15 cellular contexts compared by ENCODE assay signal in the genomic region with DNA sequence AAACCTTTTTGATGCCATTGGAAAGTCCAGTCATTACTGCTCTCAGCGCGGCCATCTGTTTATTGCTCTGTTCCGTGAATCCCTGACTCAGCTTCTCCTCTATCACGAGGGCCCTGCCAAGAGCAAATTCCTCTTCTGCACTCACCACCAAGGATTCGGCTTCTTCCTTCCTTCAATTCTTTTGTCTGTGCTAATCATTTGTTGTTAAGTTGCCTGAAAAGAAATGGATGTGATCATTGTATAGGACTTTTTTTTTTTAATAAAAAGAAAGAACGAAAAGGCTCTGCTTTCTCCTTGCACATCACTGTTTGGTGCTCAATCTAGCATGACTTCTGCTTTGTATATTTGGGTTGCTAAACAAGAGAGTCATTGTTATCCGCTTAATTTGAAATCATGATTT.
DNase-seq lines count a peak whose midpoint lies in the region; ATAC-seq and TF ChIP-seq lines count a peak whose summit lies in the region.
"Had no signal": no experiment of that assay in that cellular context is flagged by ENCODE, and none has a peak within 500 bp of the region (broad histone marks: within the 10 kb centered on the region; RNA-seq: fewer than 3 reads in every experiment).

No MANE protein-coding gene starts in this region.

- H3K27ac ChIP-seq in gastrocnemius medialis (peak overlapping the region in 1 of 4 donors; percentile 19), vagina (no peak overlapping the region)

- H3K4me3 ChIP-seq in astrocyte of the spinal cord (ENCODE audit: low read depth, low read length) = no peak overlapping the region
- no peak overlapping the region for H3K4me3 ChIP-seq in gastrocnemius medialis
- H3K4me3 ChIP-seq in vagina = no peak overlapping the region

- no peak for TF ChIP-seq CTCF in astrocyte of the spinal cord (IDR thresholded peaks at IDR 0.05; ENCODE audit: low read depth, low read length)
- TF ChIP-seq CTCF in gastrocnemius medialis (IDR thresholded peaks at IDR 0.05 in 4 of 5, conservative IDR thresholded peaks at IDR 0.05 in 1 of 5) = no peak
- TF ChIP-seq CTCF in vagina (IDR thresholded peaks at IDR 0.05) = no peak

- H3K9me3 Mint-ChIP-seq in stimulated activated naive CD8-positive, alpha-beta T cell treated with anti-CD3 and anti-CD28 coated beads, Interleukin-15, amount 100 ng/mL, for 72 hours = peaks cover 0 to 3% of the 10 kb centered on the region in 2 donors
- H3K9me3 Mint-ChIP-seq: natural killer cell treated with Interleukin-12 subunit alpha and Interleukin-12 subunit beta and Interleukin-15 and Interleukin-18, amount 100 ng/mL, for 72 hours had no signal

- intact Hi-C loops in left ventricle myocardium superior (cut with micrococcal nuclease) (no loop called here), gastrocnemius medialis (cut with DNase I; ENCODE audit: low total_unique reads) (no loop called here), vagina (cut with DNase I) (no loop called here)

- ATAC-seq in left ventricle myocardium superior = peak; percentile 75
- ATAC-seq in gastrocnemius medialis = peak; percentile 80 to 83
- ATAC-seq in HG02642 (IDR thresholded peaks at IDR 0.05; ENCODE audit: poor library complexity, unreplicated experiment) = no peak
- ATAC-seq in stimulated activated naive CD8-positive, alpha-beta T cell treated with anti-CD3 and anti-CD28 coated beads, Interleukin-15, amount 100 ng/mL, for 72 hours = no peak
- ATAC-seq: natural killer cell treated with Interleukin-12 subunit alpha and Interleukin-12 subunit beta and Interleukin-15 and Interleukin-18, amount 100 ng/mL, for 72 hours; Panc1 had no signal

- in situ Hi-C loops in astrocyte of the spinal cord (cut with HindIII; ENCODE audit: low sequenced_read_pairs) (no loop called here), gastrocnemius medialis (cut with MboI; ENCODE audit: low sequenced_read_pairs in 4 of 4) (no loop called here)

- no peak overlapping the region for H3K4me3 Mint-ChIP-seq in stimulated activated naive CD8-positive, alpha-beta T cell treated with anti-CD3 and anti-CD28 coated beads, Interleukin-15, amount 100 ng/mL, for 72 hours
- H3K4me3 Mint-ChIP-seq: natural killer cell treated with Interleukin-12 subunit alpha and Interleukin-12 subunit beta and Interleukin-15 and Interleukin-18, amount 100 ng/mL, for 72 hours had no signal

- DNase-seq in EH (ENCODE audit: low read depth) (peak; percentile 91), astrocyte of the spinal cord (ENCODE audit: low read depth, low spot score) (peak; percentile 83), left ventricle myocardium superior (peak; percentile 31), gastrocnemius medialis (peak; percentile 23 to 44), vagina (ENCODE audit: extremely low spot score in 2 of 2) (no peak), NCI-H2107 (lab: John Stamatoyannopoulos, UW) (no peak)
- DNase-seq in stimulated activated naive CD8-positive, alpha-beta T cell treated with anti-CD3 and anti-CD28 coated beads, Interleukin-15, amount 100 ng/mL, for 72 hours = no peak
- DNase-seq: activated CD4-positive, alpha-beta T cell treated with anti-CD3 and anti-CD28 coated beads for 1 hour; activated naive CD4-positive, alpha-beta T cell treated with Interleukin-2 at 50 U/mL for 16 hours; COR-L47; glutamatergic neuron; NCI-H1417 treated with DMSO at 0.1 percent for 48 hours had no signal

- H3K9me3 ChIP-seq in gastrocnemius medialis (no peaks in the 10 kb centered on the region), vagina (no peaks in the 10 kb centered on the region)

- no peaks in the 10 kb centered on the region for H3K27me3 Mint-ChIP-seq in stimulated activated naive CD8-positive, alpha-beta T cell treated with anti-CD3 and anti-CD28 coated beads, Interleukin-15, amount 100 ng/mL, for 72 hours

- no peaks in the 10 kb centered on the region for H3K4me1 Mint-ChIP-seq in stimulated activated naive CD8-positive, alpha-beta T cell treated with anti-CD3 and anti-CD28 coated beads, Interleukin-15, amount 100 ng/mL, for 72 hours

- H3K27ac Mint-ChIP-seq in stimulated activated naive CD8-positive, alpha-beta T cell treated with anti-CD3 and anti-CD28 coated beads, Interleukin-15, amount 100 ng/mL, for 72 hours = no peak overlapping the region
- H3K27ac Mint-ChIP-seq: natural killer cell treated with Interleukin-12 subunit alpha and Interleukin-12 subunit beta and Interleukin-15 and Interleukin-18, amount 100 ng/mL, for 72 hours had no signal

- H3K4me1 ChIP-seq in gastrocnemius medialis (peaks cover 14 to 17% of the 10 kb centered on the region in 2 donors), vagina (peaks cover 26% of the 10 kb centered on the region)

- TF ChIP-seq POLR2A in gastrocnemius medialis (IDR thresholded peaks at IDR 0.05) = no peak
- TF ChIP-seq POLR2A in vagina (IDR thresholded peaks at IDR 0.05) = no peak

- no peaks in the 10 kb centered on the region for H3K27me3 ChIP-seq in gastrocnemius medialis
- no peaks in the 10 kb centered on the region for H3K27me3 ChIP-seq in vagina

- H3K36me3 ChIP-seq in gastrocnemius medialis = no peaks in the 10 kb centered on the region
- H3K36me3 ChIP-seq in vagina = no peaks in the 10 kb centered on the region

Comparison
In these comparisons a context has a peak if more than half of its experiments do, and no peak if none do; other contexts are left out.
1. DNase-seq: peak in EH (single experiment), astrocyte of the spinal cord (single experiment), left ventricle myocardium superior (single experiment) and gastrocnemius medialis (2 of 2); none in vagina (0 of 2), NCI-H2107 (single experiment) and stimulated activated naive CD8-positive, alpha-beta T cell treated with anti-CD3 and anti-CD28 coated beads, Interleukin-15, amount 100 ng/mL, for 72 hours (0 of 2).
2. ATAC-seq: peak in left ventricle myocardium superior (single experiment) and gastrocnemius medialis (2 of 2); none in HG02642 (single experiment) and stimulated activated naive CD8-positive, alpha-beta T cell treated with anti-CD3 and anti-CD28 coated beads, Interleukin-15, amount 100 ng/mL, for 72 hours (single experiment).